In genomic region chr11:2760196-2760871, GRCh38 we compare ENCODE assay signal across 17 cellular contexts.
DNase-seq lines count a peak whose midpoint lies in the region; ATAC-seq and TF ChIP-seq lines count a peak whose summit lies in the region.
"Had no signal": no experiment of that assay in that cellular context is flagged by ENCODE, and none has a peak within 500 bp of the region (broad histone marks: within the 10 kb centered on the region; RNA-seq: fewer than 3 reads in every experiment).

No MANE protein-coding gene starts in this region.

- no peak overlapping the region for H3K4me3 Mint-ChIP-seq in activated T-cell treated with anti-CD3 and anti-CD28 coated beads, Interleukin-2, amount 50 U/mL, for 4 hours
- H3K4me3 Mint-ChIP-seq in activated T-cell treated with anti-CD3 and anti-CD28 coated beads, Interleukin-2, amount 50 U/mL, for 72 hours, result no peak overlapping the region
- no peak overlapping the region for H3K4me3 Mint-ChIP-seq in mesothelial cell of epicardium
- no peak overlapping the region for H3K4me3 Mint-ChIP-seq in stimulated activated memory B cell treated with anti-CD40 and anti-IgM and Interleukin-4, amounts not matched to agents 10 μg/mL and 1 μg/mL and 100 μg/mL, for 72 hours
- H3K4me3 Mint-ChIP-seq: activated CD4-positive, alpha-beta T cell treated with anti-CD3 and anti-CD28 coated beads, Interleukin-2, amount 10 ng/mL, durations not matched to agents 24 days and 14 days; naive thymus-derived CD8-positive, alpha-beta T cell had no signal

- H3K27me3 ChIP-seq in adrenal gland, result no peaks in the 10 kb centered on the region
- no peaks in the 10 kb centered on the region for H3K27me3 ChIP-seq in thyroid gland

- H3K9me3 ChIP-seq in adrenal gland (replicated peaks in 1 of 3), result no peaks in the 10 kb centered on the region
- no peaks in the 10 kb centered on the region for H3K9me3 ChIP-seq in thyroid gland

- no peak for ATAC-seq in activated T-cell treated with anti-CD3 and anti-CD28 coated beads, Interleukin-2, amount 50 U/mL, for 4 hours
- no peak for ATAC-seq in activated T-cell treated with anti-CD3 and anti-CD28 coated beads, Interleukin-2, amount 50 U/mL, for 72 hours (replicated peaks in 1 of 2)
- no peak for ATAC-seq in stimulated activated memory B cell treated with anti-CD40 and anti-IgM and Interleukin-4, amounts not matched to agents 10 μg/mL and 1 μg/mL and 100 μg/mL, for 72 hours
- ATAC-seq: GM12878; naive thymus-derived CD8-positive, alpha-beta T cell had no signal

- WGBS in adrenal gland, 4 donors, result 92 to 97% (median 97%) methylated on average over 17 to 20 of the region's 20 CpGs
- WGBS in thyroid gland, 2 donors, result 43 to 73% methylated on average over 20 of the region's 20 CpGs

- H3K27ac ChIP-seq in adrenal gland (no peak overlapping the region), thyroid gland (peak overlapping the region in 2 of 3 donors; percentile 51 to 72)

- peaks cover 3% of the 10 kb centered on the region for H3K9me3 Mint-ChIP-seq in activated T-cell treated with anti-CD3 and anti-CD28 coated beads, Interleukin-2, amount 50 U/mL, for 4 hours
- H3K9me3 Mint-ChIP-seq in activated T-cell treated with anti-CD3 and anti-CD28 coated beads, Interleukin-2, amount 50 U/mL, for 72 hours, result peaks cover 0 to 1% of the 10 kb centered on the region in 2 donors
- peaks cover 19% of the 10 kb centered on the region for H3K9me3 Mint-ChIP-seq in mesothelial cell of epicardium
- H3K9me3 Mint-ChIP-seq in stimulated activated memory B cell treated with anti-CD40 and anti-IgM and Interleukin-4, amounts not matched to agents 10 μg/mL and 1 μg/mL and 100 μg/mL, for 72 hours, result peaks cover 8% of the 10 kb centered on the region
- H3K9me3 Mint-ChIP-seq: activated CD4-positive, alpha-beta T cell treated with anti-CD3 and anti-CD28 coated beads, Interleukin-2, amount 10 ng/mL, durations not matched to agents 24 days and 14 days; activated T-helper 2 cell treated with anti-CD3 and anti-CD28 coated beads, Interferon-gamma antibody, Interleukin-2, Interleukin-4, amounts not matched to agents 10 μg/mL and 5 μg/mL and 100 μg/mL, durations not matched to agents 14 hours and 24 hours and 36 hours had no signal

- H3K4me1 Mint-ChIP-seq in activated T-cell treated with anti-CD3 and anti-CD28 coated beads, Interleukin-2, amount 50 U/mL, for 4 hours (ENCODE audit: low read depth), result no peaks in the 10 kb centered on the region
- no peaks in the 10 kb centered on the region for H3K4me1 Mint-ChIP-seq in activated T-cell treated with anti-CD3 and anti-CD28 coated beads, Interleukin-2, amount 50 U/mL, for 72 hours (ENCODE audit: low read depth)
- H3K4me1 Mint-ChIP-seq in mesothelial cell of epicardium, result peaks cover 10% of the 10 kb centered on the region
- H3K4me1 Mint-ChIP-seq in stimulated activated memory B cell treated with anti-CD40 and anti-IgM and Interleukin-4, amounts not matched to agents 10 μg/mL and 1 μg/mL and 100 μg/mL, for 72 hours, result no peaks in the 10 kb centered on the region
- H3K4me1 Mint-ChIP-seq: activated CD4-positive, alpha-beta T cell treated with anti-CD3 and anti-CD28 coated beads, Interleukin-2, amount 10 ng/mL, durations not matched to agents 24 days and 14 days; naive thymus-derived CD8-positive, alpha-beta T cell had no signal

- H3K36me3 Mint-ChIP-seq in activated T-cell treated with anti-CD3 and anti-CD28 coated beads, Interleukin-2, amount 50 U/mL, for 4 hours (ENCODE audit: insufficient read depth), result peaks cover 9% of the 10 kb centered on the region
- H3K36me3 Mint-ChIP-seq in activated T-cell treated with anti-CD3 and anti-CD28 coated beads, Interleukin-2, amount 50 U/mL, for 72 hours (ENCODE audit: insufficient read depth in 2 of 2), result no peaks in the 10 kb centered on the region
- H3K36me3 Mint-ChIP-seq in mesothelial cell of epicardium, result peaks cover 7% of the 10 kb centered on the region
- H3K36me3 Mint-ChIP-seq in stimulated activated memory B cell treated with anti-CD40 and anti-IgM and Interleukin-4, amounts not matched to agents 10 μg/mL and 1 μg/mL and 100 μg/mL, for 72 hours, result peaks cover 45% of the 10 kb centered on the region

- TF ChIP-seq CTCF in adrenal gland (IDR thresholded peaks at IDR 0.05) (no peak), mesothelial cell of epicardium (IDR thresholded peaks at IDR 0.05; ENCODE audit: unreplicated experiment) (no peak), thyroid gland (IDR thresholded peaks at IDR 0.05) (no peak)

- no peak overlapping the region for H3K27ac Mint-ChIP-seq in activated T-cell treated with anti-CD3 and anti-CD28 coated beads, Interleukin-2, amount 50 U/mL, for 72 hours
- no peak overlapping the region for H3K27ac Mint-ChIP-seq in mesothelial cell of epicardium
- H3K27ac Mint-ChIP-seq in stimulated activated memory B cell treated with anti-CD40 and anti-IgM and Interleukin-4, amounts not matched to agents 10 μg/mL and 1 μg/mL and 100 μg/mL, for 72 hours, result no peak overlapping the region
- H3K27ac Mint-ChIP-seq: activated CD4-positive, alpha-beta T cell treated with anti-CD3 and anti-CD28 coated beads, Interleukin-2, amount 10 ng/mL, durations not matched to agents 24 days and 14 days; activated T-helper 2 cell treated with anti-CD3 and anti-CD28 coated beads, Interferon-gamma antibody, Interleukin-2, Interleukin-4, amounts not matched to agents 10 μg/mL and 5 μg/mL and 100 μg/mL, durations not matched to agents 14 hours and 24 hours and 36 hours; naive thymus-derived CD8-positive, alpha-beta T cell had no signal

- no peak for TF ChIP-seq POLR2A in adrenal gland (IDR thresholded peaks at IDR 0.05)
- no peak for TF ChIP-seq POLR2A in thyroid gland (IDR thresholded peaks at IDR 0.05)

- no peaks in the 10 kb centered on the region for H3K4me1 ChIP-seq in adrenal gland (replicated peaks in 1 of 2)
- H3K4me1 ChIP-seq in thyroid gland, result peaks cover 4 to 8% of the 10 kb centered on the region in 2 donors

- H3K4me3 ChIP-seq in adrenal gland (no peak overlapping the region), thyroid gland (replicated peaks in 1 of 3) (no peak overlapping the region)
- H3K4me3 ChIP-seq: GM12878 had no signal

- no peaks in the 10 kb centered on the region for H3K27me3 Mint-ChIP-seq in activated T-cell treated with anti-CD3 and anti-CD28 coated beads, Interleukin-2, amount 50 U/mL, for 4 hours (ENCODE audit: low read depth)
- no peaks in the 10 kb centered on the region for H3K27me3 Mint-ChIP-seq in activated T-cell treated with anti-CD3 and anti-CD28 coated beads, Interleukin-2, amount 50 U/mL, for 72 hours (ENCODE audit: low read depth)
- no peaks in the 10 kb centered on the region for H3K27me3 Mint-ChIP-seq in mesothelial cell of epicardium (ENCODE audit: low read depth)
- no peaks in the 10 kb centered on the region for H3K27me3 Mint-ChIP-seq in stimulated activated memory B cell treated with anti-CD40 and anti-IgM and Interleukin-4, amounts not matched to agents 10 μg/mL and 1 μg/mL and 100 μg/mL, for 72 hours
- H3K27me3 Mint-ChIP-seq: naive thymus-derived CD8-positive, alpha-beta T cell had no signal

- peak; percentile 3 for DNase-seq in activated T-cell treated with anti-CD3 and anti-CD28 coated beads, Interleukin-2, amount 50 U/mL, for 4 hours
- no peak for DNase-seq in activated T-cell treated with anti-CD3 and anti-CD28 coated beads, Interleukin-2, amount 50 U/mL, for 72 hours
- DNase-seq in adrenal gland, result peak in 5 of 7 donors; percentile 8 to 48 (median 11)
- peak; percentile 15 to 35 for DNase-seq in mesothelial cell of epicardium (ENCODE audit: low spot score in 2 of 2, unreplicated experiment in 2 of 2)
- peak; percentile 64 to 90 for DNase-seq in thyroid gland
- DNase-seq in amniotic stem cell (lab: John Stamatoyannopoulos, UW), result no peak
- DNase-seq in cortex of kidney (lab: John Stamatoyannopoulos, UW), result no peak
- DNase-seq: activated CD4-positive, alpha-beta T cell treated with anti-CD3 and anti-CD28 coated beads, Interleukin-2, amount 10 ng/mL, durations not matched to agents 24 days and 14 days; effector CD8-positive, alpha-beta T cell; GOT3; NCI-H226; SHP77; T-helper 2 cell had no signal

- H3K36me3 ChIP-seq in adrenal gland (replicated peaks in 1 of 2) (no peaks in the 10 kb centered on the region), thyroid gland (no peaks in the 10 kb centered on the region)

- intact Hi-C loops in adrenal gland (cut with DNase I) (no loop called here), thyroid gland (cut with DNase I) (no loop called here)

Comparison
In these comparisons a context has a peak if more than half of its experiments do, and no peak if none do; other contexts are left out.
1. DNase-seq: peak in activated T-cell treated with anti-CD3 and anti-CD28 coated beads, Interleukin-2, amount 50 U/mL, for 4 hours (single experiment), adrenal gland (5 of 7), mesothelial cell of epicardium (2 of 2) and thyroid gland (2 of 2); none in activated T-cell treated with anti-CD3 and anti-CD28 coated beads, Interleukin-2, amount 50 U/mL, for 72 hours (0 of 2), amniotic stem cell (single experiment) and cortex of kidney (single experiment).
2. H3K27ac ChIP-seq: peak in thyroid gland (2 of 3); none in adrenal gland (0 of 5).